In the genomic region with DNA sequence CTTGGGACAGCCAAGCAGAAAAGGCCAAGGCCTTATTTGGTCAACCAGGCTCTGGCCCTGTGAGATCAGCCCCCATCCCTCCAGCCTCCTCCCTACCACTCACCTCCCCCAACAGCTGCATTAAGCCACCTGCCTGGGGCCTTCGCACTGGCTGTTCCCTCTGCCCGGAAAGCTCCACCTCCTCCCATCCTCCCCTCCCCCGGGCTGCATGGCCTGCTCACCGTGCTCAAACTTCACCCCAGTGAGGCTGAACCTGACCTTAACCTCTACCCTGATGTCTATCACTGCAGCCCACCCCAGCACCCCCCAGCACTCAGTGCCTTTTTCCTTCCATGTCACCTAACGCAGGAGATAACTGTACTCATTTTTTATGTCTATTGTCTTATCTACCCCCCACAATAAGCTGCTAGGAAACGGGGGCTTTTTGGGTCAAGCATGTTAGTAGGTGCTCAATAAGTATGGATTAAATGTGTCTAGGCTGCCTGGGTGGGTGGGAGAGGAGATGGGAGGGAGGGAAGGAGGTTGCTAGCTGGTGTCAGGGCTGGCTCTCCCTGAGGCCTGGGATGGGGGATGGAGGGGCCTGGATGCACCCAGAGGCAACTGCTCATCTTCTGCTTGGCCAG, we compare ENCODE assay signal across 9 cellular contexts. TPM values are rescaled to one million over a fixed set of nuclear protein-coding genes. Genes with fewer than 3 reads are reported as not detected.
A peak's percentile ranks its signal among the peaks of the same experiment; 100 is the strongest.
DNase-seq lines count a peak whose midpoint lies in the region; ATAC-seq lines count a peak whose summit lies in the region.
"Had no signal": no experiment of that assay in that cellular context is flagged by ENCODE, and none has a peak within 500 bp of the region (broad histone marks: within the 10 kb centered on the region; RNA-seq: fewer than 3 reads in every experiment).

No MANE protein-coding gene starts in this region.

- intact Hi-C loops in activated CD4-positive, alpha-beta T cell treated with anti-CD3 and anti-CD28 coated beads, Interleukin-2, amount 10 ng/mL, durations not matched to agents 24 days and 14 days (cut with micrococcal nuclease), result loop anchor here (1.0 to 2.0 kb wide), 5 partner anchors 8 to 70 kb away; a partner anchor contains a TSS

- H3K4me3 Mint-ChIP-seq in activated CD4-positive, alpha-beta T cell treated with anti-CD3 and anti-CD28 coated beads, Interleukin-2, amount 10 ng/mL, durations not matched to agents 24 days and 14 days, result peak overlapping the region; percentile 99

- H3K27me3 Mint-ChIP-seq in activated CD4-positive, alpha-beta T cell treated with anti-CD3 and anti-CD28 coated beads, Interleukin-2, amount 10 ng/mL, durations not matched to agents 24 days and 14 days, result no peaks in the 10 kb centered on the region

- H3K4me1 Mint-ChIP-seq in activated CD4-positive, alpha-beta T cell treated with anti-CD3 and anti-CD28 coated beads, Interleukin-2, amount 10 ng/mL, durations not matched to agents 24 days and 14 days, result peaks cover 44% of the 10 kb centered on the region

- peaks cover 54% of the 10 kb centered on the region for H3K36me3 Mint-ChIP-seq in activated CD4-positive, alpha-beta T cell treated with anti-CD3 and anti-CD28 coated beads, Interleukin-2, amount 10 ng/mL, durations not matched to agents 24 days and 14 days (ENCODE audit: low read depth)

- H3K4me1 ChIP-seq in iPS-18a (ENCODE audit: control insufficient read depth, low read depth, low read length), result no peaks in the 10 kb centered on the region
- H3K4me1 ChIP-seq: HAP-1 had no signal

- peak overlapping the region; percentile 82 for H3K27ac Mint-ChIP-seq in activated CD4-positive, alpha-beta T cell treated with anti-CD3 and anti-CD28 coated beads, Interleukin-2, amount 10 ng/mL, durations not matched to agents 24 days and 14 days

- H3K27me3 ChIP-seq in iPS-18a (ENCODE audit: control insufficient read depth, insufficient read depth, low read length), result no peaks in the 10 kb centered on the region

- peak overlapping the region; percentile 30 for H3K27ac ChIP-seq in iPS-18a (ENCODE audit: low read length)

- H3K9me3 ChIP-seq in iPS-18a (ENCODE audit: control insufficient read depth, low read depth, low read length), result no peaks in the 10 kb centered on the region
- H3K9me3 ChIP-seq: HAP-1 had no signal

- no peaks in the 10 kb centered on the region for H3K9me3 Mint-ChIP-seq in activated CD4-positive, alpha-beta T cell treated with anti-CD3 and anti-CD28 coated beads, Interleukin-2, amount 10 ng/mL, durations not matched to agents 24 days and 14 days

- DNase-seq in GDM1 (lab: John Stamatoyannopoulos, UW) (peak; percentile 19), hepatic stellate cell (ENCODE audit: low spot score) (no peak), SW 1271 (lab: John Stamatoyannopoulos, UW) (no peak), NCI-H187 (lab: John Stamatoyannopoulos, UW) (no peak)
- peak; percentile 90 for DNase-seq in activated CD4-positive, alpha-beta T cell treated with anti-CD3 and anti-CD28 coated beads, Interleukin-2, amount 10 ng/mL, durations not matched to agents 24 days and 14 days
- peak in 5 of 6 experiments; percentile 25 to 62 (median 44) for DNase-seq in stimulated activated naive CD4-positive, alpha-beta T cell (lab: John Stamatoyannopoulos, UW)

- no peak overlapping the region for H3K4me3 ChIP-seq in iPS-18a (ENCODE audit: low read length)
- H3K4me3 ChIP-seq: HAP-1 had no signal

- ATAC-seq in HG02884 (IDR thresholded peaks at IDR 0.05; ENCODE audit: unreplicated experiment), result peak; percentile 45

- peaks cover 30% of the 10 kb centered on the region for H3K36me3 ChIP-seq in iPS-18a (ENCODE audit: control insufficient read depth, low read depth, low read length)

- no peak overlapping the region for H3K9ac ChIP-seq in iPS-18a (ENCODE audit: low read length)

RNA-seq across cellular contexts. Expression of a gene that starts 0.9 kb away (rescaled TPM):
- total RNA-seq in activated CD4-positive, alpha-beta T cell treated with anti-CD3 and anti-CD28 coated beads, Interleukin-2, amount 10 ng/mL, durations not matched to agents 24 days and 14 days, result 85.1 and 90.3 TPM in 2 replicates

RNA-seq across cellular contexts. Expression of a gene that starts 6.7 kb away (rescaled TPM):
- 251 and 259 TPM in 2 replicates for total RNA-seq in activated CD4-positive, alpha-beta T cell treated with anti-CD3 and anti-CD28 coated beads, Interleukin-2, amount 10 ng/mL, durations not matched to agents 24 days and 14 days

RNA-seq across cellular contexts. Expression of a gene that starts 8.3 kb away (rescaled TPM):
- total RNA-seq in activated CD4-positive, alpha-beta T cell treated with anti-CD3 and anti-CD28 coated beads, Interleukin-2, amount 10 ng/mL, durations not matched to agents 24 days and 14 days, result 79.3 and 83.1 TPM in 2 replicates

RNA-seq across cellular contexts. Expression of a gene that starts 16.0 kb away (rescaled TPM):
- not detected in 2 replicates for total RNA-seq in activated CD4-positive, alpha-beta T cell treated with anti-CD3 and anti-CD28 coated beads, Interleukin-2, amount 10 ng/mL, durations not matched to agents 24 days and 14 days

RNA-seq across cellular contexts. Expression of a gene that starts 18.6 kb away (rescaled TPM):
- 0.66 and 0.68 TPM in 2 replicates for total RNA-seq in activated CD4-positive, alpha-beta T cell treated with anti-CD3 and anti-CD28 coated beads, Interleukin-2, amount 10 ng/mL, durations not matched to agents 24 days and 14 days

Comparison
In these comparisons a context has a peak if more than half of its experiments do, and no peak if none do; other contexts are left out.
1. DNase-seq: peak in GDM1 (single experiment), activated CD4-positive, alpha-beta T cell treated with anti-CD3 and anti-CD28 coated beads, Interleukin-2, amount 10 ng/mL, durations not matched to agents 24 days and 14 days (single experiment) and stimulated activated naive CD4-positive, alpha-beta T cell (5 of 6); none in hepatic stellate cell (single experiment), SW 1271 (0 of 2) and NCI-H187 (0 of 2).